ENCODE assay signal across 11 cellular contexts in the genomic region with DNA sequence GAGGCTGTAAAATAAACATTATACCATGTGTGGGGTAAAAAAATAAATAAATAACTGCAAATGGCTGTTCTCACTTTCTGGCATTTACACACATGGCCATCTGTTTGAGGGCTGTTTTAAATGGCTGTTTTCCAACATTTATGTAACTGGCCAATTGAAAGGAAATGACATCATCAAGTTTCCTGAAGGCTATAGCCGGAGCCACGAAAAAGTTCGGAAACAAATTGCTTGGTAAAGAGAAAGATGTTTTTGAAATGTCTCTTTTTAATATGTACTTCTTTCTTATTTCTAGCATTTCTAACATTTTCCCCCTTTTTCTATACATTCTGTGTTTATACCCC.
A peak's percentile ranks its signal among the peaks of the same experiment; 100 is the strongest.
DNase-seq lines count a peak whose midpoint lies in the region; ATAC-seq, FAIRE-seq and TF ChIP-seq lines count a peak whose summit lies in the region.
"Had no signal": no experiment of that assay in that cellular context is flagged by ENCODE, and none has a peak within 500 bp of the region (broad histone marks: within the 10 kb centered on the region; RNA-seq: fewer than 3 reads in every experiment).

No MANE protein-coding gene starts in this region.

- peak overlapping the region; percentile 55 for H3K4me3 Mint-ChIP-seq in osteocyte (ENCODE audit: unreplicated experiment)
- H3K4me3 Mint-ChIP-seq: activated naive CD8-positive, alpha-beta T cell treated with anti-CD3 and anti-CD28 coated beads for 36 hours had no signal

- H3K4me1 Mint-ChIP-seq in osteocyte (ENCODE audit: unreplicated experiment), result peaks cover 72% of the 10 kb centered on the region
- H3K4me1 Mint-ChIP-seq: activated naive CD8-positive, alpha-beta T cell treated with anti-CD3 and anti-CD28 coated beads for 36 hours had no signal

- H3K36me3 Mint-ChIP-seq in osteocyte (ENCODE audit: unreplicated experiment), result peaks cover 2% of the 10 kb centered on the region
- H3K36me3 Mint-ChIP-seq: activated naive CD8-positive, alpha-beta T cell treated with anti-CD3 and anti-CD28 coated beads for 36 hours had no signal

- no peaks in the 10 kb centered on the region for H3K27me3 Mint-ChIP-seq in osteocyte (ENCODE audit: unreplicated experiment)
- H3K27me3 Mint-ChIP-seq: activated naive CD8-positive, alpha-beta T cell treated with anti-CD3 and anti-CD28 coated beads for 36 hours had no signal

- no peak for ATAC-seq in GM19452 (IDR thresholded peaks at IDR 0.05; ENCODE audit: unreplicated experiment)

- peaks cover 5% of the 10 kb centered on the region for H3K9me3 Mint-ChIP-seq in osteocyte (ENCODE audit: unreplicated experiment)
- H3K9me3 Mint-ChIP-seq: activated naive CD8-positive, alpha-beta T cell treated with anti-CD3 and anti-CD28 coated beads for 36 hours had no signal

- peak overlapping the region; percentile 96 for H3K27ac Mint-ChIP-seq in osteocyte (ENCODE audit: unreplicated experiment)
- H3K27ac Mint-ChIP-seq: activated naive CD8-positive, alpha-beta T cell treated with anti-CD3 and anti-CD28 coated beads for 36 hours had no signal

- TF ChIP-seq CTCF in osteocyte (IDR thresholded peaks at IDR 0.05), result no peak

- FAIRE-seq in RCC 7860 (lab: Jason Lieb, UNC), result peak; percentile 72

- DNase-seq in AG08396 (ENCODE audit: low spot score), result peak; percentile 42
- peak; percentile 50 for DNase-seq in RCC 7860 (ENCODE audit: low spot score)
- DNase-seq in fibroblast of peridontal ligament (ENCODE audit: extremely low read depth), result peak; percentile 96
- DNase-seq in osteocyte (ENCODE audit: extremely low spot score, unreplicated experiment), result no peak
- no peak for DNase-seq in HuH-7 (ENCODE audit: low spot score)
- no peak for DNase-seq in NCI-H510A (lab: John Stamatoyannopoulos, UW)
- no peak for DNase-seq in stimulated activated CD4-positive, alpha-beta T cell treated with anti-CD3 and anti-CD28 coated beads, Interleukin-2, amount 100 ng/mL, for 48 hours
- DNase-seq: activated naive CD8-positive, alpha-beta T cell treated with anti-CD3 and anti-CD28 coated beads for 36 hours; NCI-H187; retina had no signal

Comparison
In these comparisons a context has a peak if more than half of its experiments do, and no peak if none do; other contexts are left out.
1. DNase-seq: peak in AG08396 (single experiment), RCC 7860 (single experiment) and fibroblast of peridontal ligament (single experiment); none in osteocyte (single experiment), HuH-7 (single experiment), NCI-H510A (single experiment) and stimulated activated CD4-positive, alpha-beta T cell treated with anti-CD3 and anti-CD28 coated beads, Interleukin-2, amount 100 ng/mL, for 48 hours (0 of 2).